Comparison of ENCODE assay signal across 1 cellular context in the genomic region with DNA sequence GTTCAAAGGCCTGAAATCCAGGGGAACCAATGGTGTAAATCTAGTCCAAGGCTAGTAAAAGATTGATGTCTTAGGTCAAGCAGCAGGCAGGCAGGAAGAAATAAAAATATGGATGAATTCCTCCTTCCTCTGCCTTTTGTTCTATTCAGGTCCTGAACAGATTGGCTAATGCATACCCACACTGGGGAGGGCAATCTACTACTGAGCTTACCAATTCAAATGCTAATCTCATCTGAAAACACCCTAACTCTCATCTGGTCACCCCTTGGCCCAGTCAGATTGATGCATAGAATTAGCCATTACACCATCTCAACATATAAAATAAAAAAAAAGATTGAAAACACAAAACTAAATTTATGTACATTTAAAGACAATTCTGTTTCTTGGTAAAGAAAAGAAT.
TF ChIP-seq lines count a peak whose summit lies in the region.

No MANE protein-coding gene starts in this region.

TF ChIP-seq in GM23338, 12 proteins besides CTCF, POLR2A, EP300 and RAD21 (continued from another document):
- TF ChIP-seq, protein P1, sequence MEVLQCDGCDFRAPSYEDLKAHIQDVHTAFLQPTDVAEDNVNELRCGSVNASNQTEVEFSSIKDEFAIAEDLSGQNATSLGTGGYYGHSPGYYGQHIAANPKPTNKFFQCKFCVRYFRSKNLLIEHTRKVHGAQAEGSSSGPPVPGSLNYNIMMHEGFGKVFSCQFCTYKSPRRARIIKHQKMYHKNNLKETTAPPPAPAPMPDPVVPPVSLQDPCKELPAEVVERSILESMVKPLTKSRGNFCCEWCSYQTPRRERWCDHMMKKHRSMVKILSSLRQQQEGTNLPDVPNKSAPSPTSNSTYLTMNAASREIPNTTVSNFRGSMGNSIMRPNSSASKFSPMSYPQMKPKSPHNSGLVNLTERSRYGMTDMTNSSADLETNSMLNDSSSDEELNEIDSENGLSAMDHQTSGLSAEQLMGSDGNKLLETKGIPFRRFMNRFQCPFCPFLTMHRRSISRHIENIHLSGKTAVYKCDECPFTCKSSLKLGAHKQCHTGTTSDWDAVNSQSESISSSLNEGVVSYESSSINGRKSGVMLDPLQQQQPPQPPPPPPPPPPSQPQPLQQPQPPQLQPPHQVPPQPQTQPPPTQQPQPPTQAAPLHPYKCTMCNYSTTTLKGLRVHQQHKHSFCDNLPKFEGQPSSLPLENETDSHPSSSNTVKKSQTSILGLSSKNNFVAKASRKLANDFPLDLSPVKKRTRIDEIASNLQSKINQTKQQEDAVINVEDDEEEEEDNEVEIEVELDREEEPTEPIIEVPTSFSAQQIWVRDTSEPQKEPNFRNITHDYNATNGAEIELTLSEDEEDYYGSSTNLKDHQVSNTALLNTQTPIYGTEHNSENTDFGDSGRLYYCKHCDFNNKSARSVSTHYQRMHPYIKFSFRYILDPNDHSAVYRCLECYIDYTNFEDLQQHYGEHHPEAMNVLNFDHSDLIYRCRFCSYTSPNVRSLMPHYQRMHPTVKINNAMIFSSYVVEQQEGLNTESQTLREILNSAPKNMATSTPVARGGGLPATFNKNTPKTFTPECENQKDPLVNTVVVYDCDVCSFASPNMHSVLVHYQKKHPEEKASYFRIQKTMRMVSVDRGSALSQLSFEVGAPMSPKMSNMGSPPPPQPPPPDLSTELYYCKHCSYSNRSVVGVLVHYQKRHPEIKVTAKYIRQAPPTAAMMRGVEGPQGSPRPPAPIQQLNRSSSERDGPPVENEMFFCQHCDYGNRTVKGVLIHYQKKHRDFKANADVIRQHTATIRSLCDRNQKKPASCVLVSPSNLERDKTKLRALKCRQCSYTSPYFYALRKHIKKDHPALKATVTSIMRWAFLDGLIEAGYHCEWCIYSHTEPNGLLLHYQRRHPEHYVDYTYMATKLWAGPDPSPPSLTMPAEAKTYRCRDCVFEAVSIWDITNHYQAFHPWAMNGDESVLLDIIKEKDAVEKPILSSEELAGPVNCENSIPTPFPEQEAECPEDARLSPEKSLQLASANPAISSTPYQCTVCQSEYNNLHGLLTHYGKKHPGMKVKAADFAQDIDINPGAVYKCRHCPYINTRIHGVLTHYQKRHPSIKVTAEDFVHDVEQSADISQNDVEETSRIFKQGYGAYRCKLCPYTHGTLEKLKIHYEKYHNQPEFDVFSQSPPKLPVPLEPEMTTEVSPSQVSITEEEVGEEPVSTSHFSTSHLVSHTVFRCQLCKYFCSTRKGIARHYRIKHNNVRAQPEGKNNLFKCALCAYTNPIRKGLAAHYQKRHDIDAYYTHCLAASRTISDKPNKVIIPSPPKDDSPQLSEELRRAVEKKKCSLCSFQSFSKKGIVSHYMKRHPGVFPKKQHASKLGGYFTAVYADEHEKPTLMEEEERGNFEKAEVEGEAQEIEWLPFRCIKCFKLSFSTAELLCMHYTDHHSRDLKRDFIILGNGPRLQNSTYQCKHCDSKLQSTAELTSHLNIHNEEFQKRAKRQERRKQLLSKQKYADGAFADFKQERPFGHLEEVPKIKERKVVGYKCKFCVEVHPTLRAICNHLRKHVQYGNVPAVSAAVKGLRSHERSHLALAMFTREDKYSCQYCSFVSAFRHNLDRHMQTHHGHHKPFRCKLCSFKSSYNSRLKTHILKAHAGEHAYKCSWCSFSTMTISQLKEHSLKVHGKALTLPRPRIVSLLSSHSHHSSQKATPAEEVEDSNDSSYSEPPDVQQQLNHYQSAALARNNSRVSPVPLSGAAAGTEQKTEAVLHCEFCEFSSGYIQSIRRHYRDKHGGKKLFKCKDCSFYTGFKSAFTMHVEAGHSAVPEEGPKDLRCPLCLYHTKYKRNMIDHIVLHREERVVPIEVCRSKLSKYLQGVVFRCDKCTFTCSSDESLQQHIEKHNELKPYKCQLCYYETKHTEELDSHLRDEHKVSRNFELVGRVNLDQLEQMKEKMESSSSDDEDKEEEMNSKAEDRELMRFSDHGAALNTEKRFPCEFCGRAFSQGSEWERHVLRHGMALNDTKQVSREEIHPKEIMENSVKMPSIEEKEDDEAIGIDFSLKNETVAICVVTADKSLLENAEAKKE (CRISPR knock-in tag; IDR thresholded peaks at IDR 0.05): no peak
- TF ChIP-seq NANOG (IDR thresholded peaks at IDR 0.05; ENCODE audit: borderline replicate concordance): peak; percentile 70; the same call in 1 of the 2 replicates
